34 cellular contexts compared by ENCODE assay signal in the genomic region with DNA sequence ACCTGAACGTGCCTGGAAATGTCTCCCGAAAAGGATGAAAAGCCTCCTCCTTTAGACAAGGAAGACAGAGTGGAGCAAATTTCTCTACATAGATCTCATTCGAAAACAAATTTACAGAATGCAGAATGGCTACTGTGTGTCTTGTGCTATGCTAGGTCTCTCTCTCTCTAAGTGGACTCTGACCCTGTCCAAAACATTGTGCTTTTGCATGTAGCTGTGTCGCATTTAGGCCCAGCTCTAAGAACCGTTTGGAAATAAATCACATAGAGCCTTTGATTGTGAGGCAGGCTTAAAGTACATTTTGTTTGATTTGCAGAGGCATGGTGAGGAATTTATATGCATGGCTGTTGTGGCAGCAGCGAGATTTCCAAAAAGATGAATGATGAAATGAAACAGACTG.
"Had no signal": no experiment of that assay in that cellular context is flagged by ENCODE, and none has a peak within 500 bp of the region (broad histone marks: within the 10 kb centered on the region; RNA-seq: fewer than 3 reads in every experiment).

No MANE protein-coding gene starts in this region.

- H3K36me3 ChIP-seq: MG63 had no signal

- H3K9me3 ChIP-seq: MG63 had no signal

- H3K4me3 ChIP-seq: MG63 had no signal

- DNase-seq: Karpas-422, Kasumi-1, MG63, MM.1S, MV-4-11, NCI-H1048, NCI-H1092, NCI-H1092 treated with DMSO at 0.1 percent for 48 hours, NCI-H1105, NCI-H1105 treated with DMSO at 0.1 percent for 48 hours, NCI-H1417, NCI-H1417 treated with DMSO at 0.1 percent for 48 hours, NCI-H1436, NCI-H1436 treated with DMSO at 0.1 percent for 48 hours, NCI-H146, NCI-H1694, NCI-H1694 treated with DMSO at 0.1 percent for 48 hours, NCI-H187, NCI-H187 treated with DMSO at 0.1 percent for 48 hours, NCI-H1930, NCI-H2029 treated with DMSO at 0.1 percent for 48 hours, NCI-H2081, NCI-H2081 treated with DMSO at 0.1 percent for 48 hours, NCI-H2107, NCI-H2171, NCI-H2171 treated with DMSO at 0.1 percent for 48 hours, NCI-H2227 treated with DMSO at 0.1 percent for 48 hours, NCI-H226, NCI-H345, NCI-H446, NCI-H446 treated with DMSO at 0.1 percent for 48 hours, NCI-H510A, NCI-H510A treated with DMSO at 0.1 percent for 48 hours, NCI-H524 had no signal
